1 cellular context compared by ENCODE assay signal in genomic region chr6:36063318-36063717, GRCh38.
TF ChIP-seq lines count a peak whose summit lies in the region.

No MANE protein-coding gene starts in this region.

TF ChIP-seq in HepG2, 621 proteins besides CTCF, POLR2A, EP300 and RAD21 (continued from another document and continues in another):
- TF ChIP-seq, protein P1, sequence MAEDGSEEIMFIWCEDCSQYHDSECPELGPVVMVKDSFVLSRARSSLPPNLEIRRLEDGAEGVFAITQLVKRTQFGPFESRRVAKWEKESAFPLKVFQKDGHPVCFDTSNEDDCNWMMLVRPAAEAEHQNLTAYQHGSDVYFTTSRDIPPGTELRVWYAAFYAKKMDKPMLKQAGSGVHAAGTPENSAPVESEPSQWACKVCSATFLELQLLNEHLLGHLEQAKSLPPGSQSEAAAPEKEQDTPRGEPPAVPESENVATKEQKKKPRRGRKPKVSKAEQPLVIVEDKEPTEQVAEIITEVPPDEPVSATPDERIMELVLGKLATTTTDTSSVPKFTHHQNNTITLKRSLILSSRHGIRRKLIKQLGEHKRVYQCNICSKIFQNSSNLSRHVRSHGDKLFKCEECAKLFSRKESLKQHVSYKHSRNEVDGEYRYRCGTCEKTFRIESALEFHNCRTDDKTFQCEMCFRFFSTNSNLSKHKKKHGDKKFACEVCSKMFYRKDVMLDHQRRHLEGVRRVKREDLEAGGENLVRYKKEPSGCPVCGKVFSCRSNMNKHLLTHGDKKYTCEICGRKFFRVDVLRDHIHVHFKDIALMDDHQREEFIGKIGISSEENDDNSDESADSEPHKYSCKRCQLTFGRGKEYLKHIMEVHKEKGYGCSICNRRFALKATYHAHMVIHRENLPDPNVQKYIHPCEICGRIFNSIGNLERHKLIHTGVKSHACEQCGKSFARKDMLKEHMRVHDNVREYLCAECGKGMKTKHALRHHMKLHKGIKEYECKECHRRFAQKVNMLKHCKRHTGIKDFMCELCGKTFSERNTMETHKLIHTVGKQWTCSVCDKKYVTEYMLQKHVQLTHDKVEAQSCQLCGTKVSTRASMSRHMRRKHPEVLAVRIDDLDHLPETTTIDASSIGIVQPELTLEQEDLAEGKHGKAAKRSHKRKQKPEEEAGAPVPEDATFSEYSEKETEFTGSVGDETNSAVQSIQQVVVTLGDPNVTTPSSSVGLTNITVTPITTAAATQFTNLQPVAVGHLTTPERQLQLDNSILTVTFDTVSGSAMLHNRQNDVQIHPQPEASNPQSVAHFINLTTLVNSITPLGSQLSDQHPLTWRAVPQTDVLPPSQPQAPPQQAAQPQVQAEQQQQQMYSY (CRISPR knock-in tag; IDR thresholded peaks at IDR 0.05) = no peak
- TF ChIP-seq BRCA1 (CRISPR knock-in tag; IDR thresholded peaks at IDR 0.05) (no peak), ZNF747 (CRISPR knock-in tag; IDR thresholded peaks at IDR 0.05; ENCODE audit: borderline replicate concordance) (no peak), FOSL2 (CRISPR knock-in tag; IDR thresholded peaks at IDR 0.05) (peak; percentile 56; the same call in 1 of the 2 replicates), ZNF674 (CRISPR knock-in tag; IDR thresholded peaks at IDR 0.05; ENCODE audit: low read depth) (no peak), SOX5 (CRISPR knock-in tag; IDR thresholded peaks at IDR 0.05; ENCODE audit: borderline replicate concordance) (peak; percentile 80), SKI (IDR thresholded peaks at IDR 0.05; ENCODE audit: partially characterized antibody) (no peak), PLRG1 (conservative IDR thresholded peaks at IDR 0.05) (no peak), ZGPAT (CRISPR knock-in tag; IDR thresholded peaks at IDR 0.05) (peak; percentile 46; the same call in 1 of the 2 replicates), GTF3A (CRISPR knock-in tag; conservative IDR thresholded peaks at IDR 0.05) (no peak), ZNF3 (CRISPR knock-in tag; IDR thresholded peaks at IDR 0.05) (0 out of 2 replicates have a peak, but pooled peaks have one; percentile 76), ZNF564 (CRISPR knock-in tag; IDR thresholded peaks at IDR 0.05) (no peak), GLI4 (CRISPR knock-in tag; IDR thresholded peaks at IDR 0.05; ENCODE audit: borderline replicate concordance) (no peak), ZBTB46 (CRISPR knock-in tag; IDR thresholded peaks at IDR 0.05; ENCODE audit: borderline replicate concordance) (no peak), CBFB (CRISPR knock-in tag; IDR thresholded peaks at IDR 0.05) (no peak), ZNF569 (CRISPR knock-in tag; IDR thresholded peaks at IDR 0.05; ENCODE audit: borderline replicate concordance) (no peak), SAP130 (CRISPR knock-in tag; IDR thresholded peaks at IDR 0.05; ENCODE audit: low read depth) (peak; percentile 78), ADNP (CRISPR knock-in tag; IDR thresholded peaks at IDR 0.05) (no peak), ZNF567 (CRISPR knock-in tag; IDR thresholded peaks at IDR 0.05; ENCODE audit: borderline replicate concordance) (no peak), ZIK1 (CRISPR knock-in tag; IDR thresholded peaks at IDR 0.05; ENCODE audit: borderline replicate concordance, low read depth) (no peak), ZNF557 (CRISPR knock-in tag; IDR thresholded peaks at IDR 0.05) (no peak), NFE2L2 (IDR thresholded peaks at IDR 0.05; ENCODE audit: low read length) (no peak), ZNF260 (CRISPR knock-in tag; IDR thresholded peaks at IDR 0.05; ENCODE audit: borderline replicate concordance, low read depth) (no peak), HOXA5 (CRISPR knock-in tag; IDR thresholded peaks at IDR 0.05) (peak; percentile 100), ZFYVE20 (CRISPR knock-in tag; IDR thresholded peaks at IDR 0.05; ENCODE audit: borderline replicate concordance, low read depth) (no peak), ZBTB1 (CRISPR knock-in tag; IDR thresholded peaks at IDR 0.05; ENCODE audit: borderline replicate concordance) (no peak), HOXA3 (CRISPR knock-in tag; IDR thresholded peaks at IDR 0.05) (peak; percentile 64; the same call in 1 of the 2 replicates), ZBTB38 (CRISPR knock-in tag; IDR thresholded peaks at IDR 0.05) (no peak), ZNF780A (CRISPR knock-in tag; IDR thresholded peaks at IDR 0.05) (no peak), ZNF777 (CRISPR knock-in tag; IDR thresholded peaks at IDR 0.05) (no peak), ZNF33B (CRISPR knock-in tag; IDR thresholded peaks at IDR 0.05) (no peak), ZNF546 (CRISPR knock-in tag; conservative IDR thresholded peaks at IDR 0.05) (no peak), HOXD1 (CRISPR knock-in tag; IDR thresholded peaks at IDR 0.05) (peak; percentile 94; the same call in 1 of the 2 replicates), PHF5A (CRISPR knock-in tag; IDR thresholded peaks at IDR 0.05; ENCODE audit: low read depth, unreplicated experiment) (peak; percentile 75), ZNF335 (CRISPR knock-in tag; IDR thresholded peaks at IDR 0.05) (no peak), TP53 (CRISPR knock-in tag; conservative IDR thresholded peaks at IDR 0.05) (no peak)
- TF ChIP-seq, protein P2, sequence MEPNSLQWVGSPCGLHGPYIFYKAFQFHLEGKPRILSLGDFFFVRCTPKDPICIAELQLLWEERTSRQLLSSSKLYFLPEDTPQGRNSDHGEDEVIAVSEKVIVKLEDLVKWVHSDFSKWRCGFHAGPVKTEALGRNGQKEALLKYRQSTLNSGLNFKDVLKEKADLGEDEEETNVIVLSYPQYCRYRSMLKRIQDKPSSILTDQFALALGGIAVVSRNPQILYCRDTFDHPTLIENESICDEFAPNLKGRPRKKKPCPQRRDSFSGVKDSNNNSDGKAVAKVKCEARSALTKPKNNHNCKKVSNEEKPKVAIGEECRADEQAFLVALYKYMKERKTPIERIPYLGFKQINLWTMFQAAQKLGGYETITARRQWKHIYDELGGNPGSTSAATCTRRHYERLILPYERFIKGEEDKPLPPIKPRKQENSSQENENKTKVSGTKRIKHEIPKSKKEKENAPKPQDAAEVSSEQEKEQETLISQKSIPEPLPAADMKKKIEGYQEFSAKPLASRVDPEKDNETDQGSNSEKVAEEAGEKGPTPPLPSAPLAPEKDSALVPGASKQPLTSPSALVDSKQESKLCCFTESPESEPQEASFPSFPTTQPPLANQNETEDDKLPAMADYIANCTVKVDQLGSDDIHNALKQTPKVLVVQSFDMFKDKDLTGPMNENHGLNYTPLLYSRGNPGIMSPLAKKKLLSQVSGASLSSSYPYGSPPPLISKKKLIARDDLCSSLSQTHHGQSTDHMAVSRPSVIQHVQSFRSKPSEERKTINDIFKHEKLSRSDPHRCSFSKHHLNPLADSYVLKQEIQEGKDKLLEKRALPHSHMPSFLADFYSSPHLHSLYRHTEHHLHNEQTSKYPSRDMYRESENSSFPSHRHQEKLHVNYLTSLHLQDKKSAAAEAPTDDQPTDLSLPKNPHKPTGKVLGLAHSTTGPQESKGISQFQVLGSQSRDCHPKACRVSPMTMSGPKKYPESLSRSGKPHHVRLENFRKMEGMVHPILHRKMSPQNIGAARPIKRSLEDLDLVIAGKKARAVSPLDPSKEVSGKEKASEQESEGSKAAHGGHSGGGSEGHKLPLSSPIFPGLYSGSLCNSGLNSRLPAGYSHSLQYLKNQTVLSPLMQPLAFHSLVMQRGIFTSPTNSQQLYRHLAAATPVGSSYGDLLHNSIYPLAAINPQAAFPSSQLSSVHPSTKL (CRISPR knock-in tag; IDR thresholded peaks at IDR 0.05) = peak; percentile 91
- TF ChIP-seq, protein P3, sequence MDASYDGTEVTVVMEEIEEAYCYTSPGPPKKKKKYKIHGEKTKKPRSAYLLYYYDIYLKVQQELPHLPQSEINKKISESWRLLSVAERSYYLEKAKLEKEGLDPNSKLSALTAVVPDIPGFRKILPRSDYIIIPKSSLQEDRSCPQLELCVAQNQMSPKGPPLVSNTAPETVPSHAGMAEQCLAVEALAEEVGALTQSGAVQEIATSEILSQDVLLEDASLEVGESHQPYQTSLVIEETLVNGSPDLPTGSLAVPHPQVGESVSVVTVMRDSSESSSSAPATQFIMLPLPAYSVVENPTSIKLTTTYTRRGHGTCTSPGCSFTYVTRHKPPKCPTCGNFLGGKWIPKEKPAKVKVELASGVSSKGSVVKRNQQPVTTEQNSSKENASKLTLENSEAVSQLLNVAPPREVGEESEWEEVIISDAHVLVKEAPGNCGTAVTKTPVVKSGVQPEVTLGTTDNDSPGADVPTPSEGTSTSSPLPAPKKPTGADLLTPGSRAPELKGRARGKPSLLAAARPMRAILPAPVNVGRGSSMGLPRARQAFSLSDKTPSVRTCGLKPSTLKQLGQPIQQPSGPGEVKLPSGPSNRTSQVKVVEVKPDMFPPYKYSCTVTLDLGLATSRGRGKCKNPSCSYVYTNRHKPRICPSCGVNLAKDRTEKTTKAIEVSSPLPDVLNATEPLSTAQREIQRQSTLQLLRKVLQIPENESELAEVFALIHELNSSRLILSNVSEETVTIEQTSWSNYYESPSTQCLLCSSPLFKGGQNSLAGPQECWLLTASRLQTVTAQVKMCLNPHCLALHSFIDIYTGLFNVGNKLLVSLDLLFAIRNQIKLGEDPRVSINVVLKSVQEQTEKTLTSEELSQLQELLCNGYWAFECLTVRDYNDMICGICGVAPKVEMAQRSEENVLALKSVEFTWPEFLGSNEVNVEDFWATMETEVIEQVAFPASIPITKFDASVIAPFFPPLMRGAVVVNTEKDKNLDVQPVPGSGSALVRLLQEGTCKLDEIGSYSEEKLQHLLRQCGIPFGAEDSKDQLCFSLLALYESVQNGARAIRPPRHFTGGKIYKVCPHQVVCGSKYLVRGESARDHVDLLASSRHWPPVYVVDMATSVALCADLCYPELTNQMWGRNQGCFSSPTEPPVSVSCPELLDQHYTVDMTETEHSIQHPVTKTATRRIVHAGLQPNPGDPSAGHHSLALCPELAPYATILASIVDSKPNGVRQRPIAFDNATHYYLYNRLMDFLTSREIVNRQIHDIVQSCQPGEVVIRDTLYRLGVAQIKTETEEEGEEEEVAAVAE (CRISPR knock-in tag; IDR thresholded peaks at IDR 0.05; ENCODE audit: borderline replicate concordance) = 0 out of 2 replicates have a peak, but pooled peaks have one; percentile 32
- TF ChIP-seq, protein P4, sequence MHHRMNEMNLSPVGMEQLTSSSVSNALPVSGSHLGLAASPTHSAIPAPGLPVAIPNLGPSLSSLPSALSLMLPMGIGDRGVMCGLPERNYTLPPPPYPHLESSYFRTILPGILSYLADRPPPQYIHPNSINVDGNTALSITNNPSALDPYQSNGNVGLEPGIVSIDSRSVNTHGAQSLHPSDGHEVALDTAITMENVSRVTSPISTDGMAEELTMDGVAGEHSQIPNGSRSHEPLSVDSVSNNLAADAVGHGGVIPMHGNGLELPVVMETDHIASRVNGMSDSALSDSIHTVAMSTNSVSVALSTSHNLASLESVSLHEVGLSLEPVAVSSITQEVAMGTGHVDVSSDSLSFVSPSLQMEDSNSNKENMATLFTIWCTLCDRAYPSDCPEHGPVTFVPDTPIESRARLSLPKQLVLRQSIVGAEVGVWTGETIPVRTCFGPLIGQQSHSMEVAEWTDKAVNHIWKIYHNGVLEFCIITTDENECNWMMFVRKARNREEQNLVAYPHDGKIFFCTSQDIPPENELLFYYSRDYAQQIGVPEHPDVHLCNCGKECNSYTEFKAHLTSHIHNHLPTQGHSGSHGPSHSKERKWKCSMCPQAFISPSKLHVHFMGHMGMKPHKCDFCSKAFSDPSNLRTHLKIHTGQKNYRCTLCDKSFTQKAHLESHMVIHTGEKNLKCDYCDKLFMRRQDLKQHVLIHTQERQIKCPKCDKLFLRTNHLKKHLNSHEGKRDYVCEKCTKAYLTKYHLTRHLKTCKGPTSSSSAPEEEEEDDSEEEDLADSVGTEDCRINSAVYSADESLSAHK (CRISPR knock-in tag; IDR thresholded peaks at IDR 0.05; ENCODE audit: borderline replicate concordance) = no peak
- TF ChIP-seq, protein P5, sequence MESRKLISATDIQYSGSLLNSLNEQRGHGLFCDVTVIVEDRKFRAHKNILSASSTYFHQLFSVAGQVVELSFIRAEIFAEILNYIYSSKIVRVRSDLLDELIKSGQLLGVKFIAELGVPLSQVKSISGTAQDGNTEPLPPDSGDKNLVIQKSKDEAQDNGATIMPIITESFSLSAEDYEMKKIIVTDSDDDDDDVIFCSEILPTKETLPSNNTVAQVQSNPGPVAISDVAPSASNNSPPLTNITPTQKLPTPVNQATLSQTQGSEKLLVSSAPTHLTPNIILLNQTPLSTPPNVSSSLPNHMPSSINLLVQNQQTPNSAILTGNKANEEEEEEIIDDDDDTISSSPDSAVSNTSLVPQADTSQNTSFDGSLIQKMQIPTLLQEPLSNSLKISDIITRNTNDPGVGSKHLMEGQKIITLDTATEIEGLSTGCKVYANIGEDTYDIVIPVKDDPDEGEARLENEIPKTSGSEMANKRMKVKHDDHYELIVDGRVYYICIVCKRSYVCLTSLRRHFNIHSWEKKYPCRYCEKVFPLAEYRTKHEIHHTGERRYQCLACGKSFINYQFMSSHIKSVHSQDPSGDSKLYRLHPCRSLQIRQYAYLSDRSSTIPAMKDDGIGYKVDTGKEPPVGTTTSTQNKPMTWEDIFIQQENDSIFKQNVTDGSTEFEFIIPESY (CRISPR knock-in tag; IDR thresholded peaks at IDR 0.05) = peak; percentile 97
